In the genomic region with DNA sequence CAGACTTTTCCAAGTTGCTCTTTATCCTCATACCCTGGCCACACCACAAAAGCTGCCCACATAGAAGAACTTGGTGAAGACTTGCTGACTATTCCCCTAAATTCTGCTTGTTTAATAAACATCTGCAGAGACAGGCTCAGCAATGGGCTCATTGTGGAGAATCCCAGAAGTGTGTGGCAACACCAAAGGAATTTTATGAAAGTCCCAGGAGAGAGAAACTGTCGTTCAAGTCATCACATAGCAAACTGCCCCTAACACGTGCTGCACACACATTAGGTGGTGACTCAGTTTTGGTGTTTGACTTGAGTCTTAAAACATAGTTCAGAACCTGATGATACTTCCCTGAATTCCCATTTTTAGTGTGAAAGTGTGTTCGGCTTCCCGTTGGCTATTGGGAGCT, we compare ENCODE assay signal across 10 cellular contexts.
DNase-seq lines count a peak whose midpoint lies in the region; ATAC-seq, FAIRE-seq and TF ChIP-seq lines count a peak whose summit lies in the region.
"Had no signal": no experiment of that assay in that cellular context is flagged by ENCODE, and none has a peak within 500 bp of the region (broad histone marks: within the 10 kb centered on the region; RNA-seq: fewer than 3 reads in every experiment).

No MANE protein-coding gene starts in this region.

- peak; percentile 65 for DNase-seq in fibroblast of peridontal ligament (ENCODE audit: extremely low read depth)
- no peak for DNase-seq in urothelium cell line (ENCODE audit: low spot score)
- DNase-seq in stimulated activated CD4-positive, alpha-beta T cell treated with anti-CD3 and anti-CD28 coated beads, Interleukin-2, amount 100 ng/mL, for 24 hours: no peak
- no peak for DNase-seq in activated gamma-delta T cell (lab: John Stamatoyannopoulos, UW)
- DNase-seq: CD8-positive, alpha-beta memory T cell; foreskin keratinocyte had no signal

- H3K9me3 ChIP-seq in OCI-LY3 (ENCODE audit: insufficient read depth, low read length) (no peaks in the 10 kb centered on the region), subcutaneous abdominal adipose tissue (ENCODE audit: control insufficient read depth in 5 of 5, low read length in 5 of 5) (no peaks in the 10 kb centered on the region)

- H2AFZ ChIP-seq in OCI-LY3 (ENCODE audit: low read depth, low read length): peak overlapping the region; percentile 86
- H2AFZ ChIP-seq: parathyroid adenoma had no signal

- H3K27ac ChIP-seq in OCI-LY3 (ENCODE audit: low read length) (peak overlapping the region; percentile 39), subcutaneous abdominal adipose tissue (ENCODE audit: low read depth, low read length) (peak overlapping the region; percentile 61)
- H3K27ac ChIP-seq: foreskin keratinocyte, parathyroid adenoma had no signal

- peak overlapping the region; percentile 94 for H3K4me2 ChIP-seq in OCI-LY3 (ENCODE audit: low read length)

- no peaks in the 10 kb centered on the region for H4K20me1 ChIP-seq in OCI-LY3 (ENCODE audit: insufficient read depth, low read length)

- H3K36me3 ChIP-seq in OCI-LY3 (replicated peaks; ENCODE audit: low read depth, low read length) (no peaks in the 10 kb centered on the region), subcutaneous abdominal adipose tissue (ENCODE audit: control insufficient read depth in 5 of 5, insufficient read depth in 5 of 5, low read length in 5 of 5) (no peaks in the 10 kb centered on the region)

- H3K4me1 ChIP-seq in OCI-LY3 (ENCODE audit: low read length) (peaks cover 20% of the 10 kb centered on the region), subcutaneous abdominal adipose tissue (ENCODE audit: control insufficient read depth in 5 of 5, insufficient read depth in 5 of 5, low read length in 5 of 5) (peaks cover 0 to 22% (median 16%) of the 10 kb centered on the region in 5 donors)
- H3K4me1 ChIP-seq: foreskin keratinocyte, parathyroid adenoma had no signal

- H3K4me3 ChIP-seq in OCI-LY3 (ENCODE audit: low read length): peak overlapping the region; percentile 73
- H3K4me3 ChIP-seq in subcutaneous abdominal adipose tissue (ENCODE audit: low read depth in 1 of 5, low read length in 5 of 5): peak overlapping the region in 4 of 5 donors; percentile 4 to 64 (median 56)

- peaks cover 17% of the 10 kb centered on the region for H3K27me3 ChIP-seq in OCI-LY3 (ENCODE audit: low read depth, low read length)
- H3K27me3 ChIP-seq in subcutaneous abdominal adipose tissue (ENCODE audit: control insufficient read depth in 5 of 5, insufficient read depth in 4 of 5, low read length in 5 of 5): peaks cover 0 to 8% (median 2%) of the 10 kb centered on the region in 5 donors

- H3K9ac ChIP-seq in OCI-LY3 (ENCODE audit: low read length): peak overlapping the region; percentile 50
- H3K9ac ChIP-seq in subcutaneous abdominal adipose tissue (ENCODE audit: low read length in 5 of 5): peak overlapping the region in 1 of 5 donors; percentile 78
- H3K9ac ChIP-seq: parathyroid adenoma had no signal

- no peak for FAIRE-seq in urothelium cell line (lab: Jason Lieb, UNC)

- TF ChIP-seq CTCF in OCI-LY3 (IDR thresholded peaks at IDR 0.05; ENCODE audit: low read depth, low read length): no peak

- peak; percentile 13 for ATAC-seq in GM18498 (IDR thresholded peaks at IDR 0.05; ENCODE audit: unreplicated experiment)

- H3K79me2 ChIP-seq in OCI-LY3 (ENCODE audit: low read length): no peaks in the 10 kb centered on the region
- H3K79me2 ChIP-seq: parathyroid adenoma had no signal
